ENCODE assay signal across 18 cellular contexts in the genomic region with DNA sequence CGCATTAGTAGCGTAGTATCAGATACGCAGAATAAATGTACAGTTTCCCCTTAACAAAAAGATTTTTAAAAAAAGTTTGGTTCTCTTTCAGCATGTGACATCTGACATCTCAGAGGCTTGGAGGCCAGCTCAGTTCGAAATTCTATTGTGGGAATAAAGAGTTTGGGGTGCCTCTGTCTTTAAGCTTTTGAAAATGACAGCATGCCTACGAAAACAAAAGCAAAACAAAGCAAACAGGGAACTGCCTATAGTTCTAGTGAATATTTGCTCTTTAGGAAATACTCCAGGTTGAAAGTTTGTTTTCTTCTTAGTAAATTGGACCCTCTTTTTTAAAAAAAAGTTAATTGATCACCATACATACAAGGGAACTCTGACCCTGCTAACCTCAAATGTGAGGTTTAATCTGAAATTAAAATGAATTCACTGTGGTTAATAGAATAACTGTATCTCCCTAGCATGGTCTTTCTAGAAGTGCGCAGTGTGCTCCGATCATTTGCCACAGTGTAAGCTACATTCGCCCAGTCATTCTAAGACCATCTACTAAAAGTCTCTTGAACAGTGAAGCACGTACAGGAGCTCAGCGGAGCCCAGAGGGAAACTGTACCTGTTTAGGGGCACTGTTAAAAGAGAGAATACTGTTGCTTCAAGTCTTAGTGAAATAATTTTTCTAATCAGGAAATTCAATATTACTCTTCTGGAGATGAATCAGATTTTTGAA.
DNase-seq lines count a peak whose midpoint lies in the region; ATAC-seq and TF ChIP-seq lines count a peak whose summit lies in the region.
"Had no signal": no experiment of that assay in that cellular context is flagged by ENCODE, and none has a peak within 500 bp of the region (broad histone marks: within the 10 kb centered on the region; RNA-seq: fewer than 3 reads in every experiment).

No MANE protein-coding gene starts in this region.

- H3K36me3 ChIP-seq in GM23248 (ENCODE audit: low read depth), result no peaks in the 10 kb centered on the region
- H3K36me3 ChIP-seq in PC-3 (ENCODE audit: low read depth, low read length), result no peaks in the 10 kb centered on the region
- no peaks in the 10 kb centered on the region for H3K36me3 ChIP-seq in neural progenitor cell
- no peaks in the 10 kb centered on the region for H3K36me3 ChIP-seq in trophoblast cell (ENCODE audit: control insufficient read depth in 1 of 2, insufficient read depth in 2 of 2, low read length in 2 of 2)
- H3K36me3 ChIP-seq in heart right ventricle, result no peaks in the 10 kb centered on the region
- H3K36me3 ChIP-seq: BE2C had no signal

- H4K20me1 ChIP-seq in GM23248 (ENCODE audit: insufficient read depth), result no peaks in the 10 kb centered on the region
- H4K20me1 ChIP-seq in PC-3 (ENCODE audit: low read length), result no peaks in the 10 kb centered on the region
- no peaks in the 10 kb centered on the region for H4K20me1 ChIP-seq in neural progenitor cell (ENCODE audit: low read depth)

- H3K14ac ChIP-seq in trophoblast cell (ENCODE audit: low read length), result no peak overlapping the region

- CTCF ChIA-PET in PC-3 (lab: Charles Lee), result interaction anchor here (0.5 kb wide), 1 partner anchor 346 kb away, joined by 4 read pairs; no protein-coding TSS in a partner anchor

- no peak overlapping the region for H3K9ac ChIP-seq in GM23248
- H3K9ac ChIP-seq in PC-3 (ENCODE audit: low read length), result no peak overlapping the region; the same call in 1 of the 2 replicates
- no peak overlapping the region for H3K9ac ChIP-seq in neural progenitor cell
- H3K9ac ChIP-seq in trophoblast cell (ENCODE audit: low read length), result no peak overlapping the region

- H2BK5ac ChIP-seq in trophoblast cell (ENCODE audit: low read depth, low read length, poor library complexity), result no peak overlapping the region

- H3K4me3 ChIP-seq in GM12865 (ENCODE audit: low read depth, low read length) (peak overlapping the region; percentile 23; the same call in 1 of the 2 replicates), GM23248 (peak overlapping the region; percentile 11; the same call in 1 of the 2 replicates), PC-3 (ENCODE audit: low read length) (peak overlapping the region; percentile 53), neural progenitor cell (peak overlapping the region; percentile 4), trophoblast cell (ENCODE audit: low read depth, low read length) (no peak overlapping the region), heart right ventricle (no peak overlapping the region)

- H3K79me1 ChIP-seq in trophoblast cell (ENCODE audit: low read length), result no peaks in the 10 kb centered on the region

- intact Hi-C loops in PC-3 (cut with micrococcal nuclease) (no loop called here), heart right ventricle (cut with DNase I) (no loop called here)

- no peak overlapping the region for H3K4me3 Mint-ChIP-seq in neural progenitor cell
- H3K4me3 Mint-ChIP-seq: CD8-positive, alpha-beta memory T cell; H9 had no signal

- H2AFZ ChIP-seq in GM23248 (peak overlapping the region; percentile 71), PC-3 (ENCODE audit: low read length) (peak overlapping the region; percentile 58), neural progenitor cell (replicated peaks) (no peak overlapping the region), trophoblast cell (ENCODE audit: insufficient read depth, low read length, poor library complexity) (no peak overlapping the region)

- no peak overlapping the region for H4K12ac ChIP-seq in trophoblast cell (ENCODE audit: low read depth, low read length)

- no peak overlapping the region for H3K23ac ChIP-seq in trophoblast cell (ENCODE audit: low read length)

- BruUV-seq in PC-3 (replicated peaks; lab: Mats Ljungman, UMichigan), result no TSS peak

- no peak overlapping the region for H2BK12ac ChIP-seq in trophoblast cell (ENCODE audit: low read length)

- peaks cover 28% of the 10 kb centered on the region for H3K4me1 Mint-ChIP-seq in neural progenitor cell
- H3K4me1 Mint-ChIP-seq: CD4-positive, CD25-positive, alpha-beta regulatory T cell; CD8-positive, alpha-beta memory T cell had no signal

- no peaks in the 10 kb centered on the region for H3K4me1 ChIP-seq in GM23248 (ENCODE audit: insufficient read depth)
- no peaks in the 10 kb centered on the region for H3K4me1 ChIP-seq in PC-3 (ENCODE audit: insufficient read depth, low read length)
- peaks cover 40% of the 10 kb centered on the region for H3K4me1 ChIP-seq in neural progenitor cell
- H3K4me1 ChIP-seq in trophoblast cell (ENCODE audit: control insufficient read depth in 1 of 2, insufficient read depth in 2 of 2, low read length in 2 of 2), result no peaks in the 10 kb centered on the region
- no peaks in the 10 kb centered on the region for H3K4me1 ChIP-seq in heart right ventricle
- H3K4me1 ChIP-seq: BE2C had no signal

- no peak overlapping the region for H3K18ac ChIP-seq in trophoblast cell (ENCODE audit: low read length)

- no peak overlapping the region for H2AK5ac ChIP-seq in trophoblast cell (ENCODE audit: low read length)

- 61% methylated on average over 10 of the region's 10 CpGs for WGBS in GM23248 (ENCODE audit: low coverage in 1 of 2, low lambda C conversion rate in 2 of 2, missing lambda C conversion rate in 2 of 2), 2 experiments
- no CpG with 5 or more reads among the region's 10 CpGs for WGBS in trophoblast cell (ENCODE audit: extremely low coverage, insufficient coverage, insufficient read length)
- WGBS in heart right ventricle, 2 donors, result 86 to 90% methylated on average over 10 of the region's 10 CpGs

- no peak overlapping the region for H2BK120ac ChIP-seq in trophoblast cell (ENCODE audit: insufficient read depth, low read length, poor library complexity)

- H3K27me3 ChIP-seq in GM23248 (replicated peaks; ENCODE audit: insufficient read depth) (no peaks in the 10 kb centered on the region), PC-3 (ENCODE audit: low read length) (no peaks in the 10 kb centered on the region), neural progenitor cell (no peaks in the 10 kb centered on the region), trophoblast cell (ENCODE audit: insufficient read depth, low read length) (no peaks in the 10 kb centered on the region), heart right ventricle (no peaks in the 10 kb centered on the region)
- H3K27me3 ChIP-seq: BE2C had no signal

- TF ChIP-seq CTCF in GM12865 (IDR thresholded peaks at IDR 0.05; ENCODE audit: insufficient read depth, low read depth, low read length, missing control alignments) (no peak), PC-3 (conservative IDR thresholded peaks at IDR 0.05; ENCODE audit: low read depth, low read length) (no peak), neural progenitor cell (IDR thresholded peaks at IDR 0.05) (no peak), heart right ventricle (IDR thresholded peaks at IDR 0.05) (no peak)

- in situ Hi-C loops in GM23248 (cut with MboI), result no loop called here

- H3F3A ChIP-seq in GM23248 (ENCODE audit: insufficient read depth) (no peaks in the 10 kb centered on the region), PC-3 (ENCODE audit: low read length, unreplicated experiment) (no peaks in the 10 kb centered on the region), neural progenitor cell (ENCODE audit: low read depth) (peaks cover 29% of the 10 kb centered on the region)

- no peak overlapping the region for H3K4ac ChIP-seq in trophoblast cell (ENCODE audit: low read depth, low read length)

- peak overlapping the region; percentile 59 for H3K27ac Mint-ChIP-seq in neural progenitor cell
- H3K27ac Mint-ChIP-seq: CD4-positive, CD25-positive, alpha-beta regulatory T cell; CD8-positive, alpha-beta memory T cell had no signal

- peaks cover 10% of the 10 kb centered on the region for H3K9me3 Mint-ChIP-seq in neural progenitor cell
- H3K9me3 Mint-ChIP-seq: H9 had no signal

- DNase-seq in GM12865 (ENCODE audit: low read depth) (no peak), GM23248 (no peak), PC-3 (no peak), neural progenitor cell (ENCODE audit: low spot score) (peak; percentile 23), trophoblast cell (no peak), heart right ventricle (no peak), NCI-H1417 treated with DMSO at 0.1 percent for 48 hours (lab: John Stamatoyannopoulos, UW) (no peak)
- DNase-seq: ACHN; BE2C; C1 segment of cervical spinal cord; CD4-positive, CD25-positive, alpha-beta regulatory T cell; CD8-positive, alpha-beta memory T cell; COR-L47; DMS 273 treated with DMSO at 0.1 percent for 48 hours; DMS53; H9; KG1 had no signal

- no peaks in the 10 kb centered on the region for H3K9me3 ChIP-seq in GM23248 (ENCODE audit: low read depth)
- no peaks in the 10 kb centered on the region for H3K9me3 ChIP-seq in PC-3 (ENCODE audit: low read length)
- H3K9me3 ChIP-seq in neural progenitor cell (ENCODE audit: low read depth), result no peaks in the 10 kb centered on the region
- no peaks in the 10 kb centered on the region for H3K9me3 ChIP-seq in trophoblast cell (ENCODE audit: insufficient read depth, low read depth, low read length)
- peaks cover 0 to 9% (median 0%) of the 10 kb centered on the region in 11 donors for H3K9me3 ChIP-seq in heart right ventricle
- H3K9me3 ChIP-seq: BE2C had no signal

- H3K36me3 Mint-ChIP-seq in neural progenitor cell, result no peaks in the 10 kb centered on the region
- H3K36me3 Mint-ChIP-seq: CD4-positive, CD25-positive, alpha-beta regulatory T cell; CD8-positive, alpha-beta memory T cell had no signal

- H3K4me2 ChIP-seq in GM23248 (ENCODE audit: unreplicated experiment) (peak overlapping the region; percentile 20), PC-3 (ENCODE audit: low read length) (peak overlapping the region; percentile 40), neural progenitor cell (peak overlapping the region; percentile 71), trophoblast cell (ENCODE audit: low read length) (no peak overlapping the region)

- peaks cover 7% of the 10 kb centered on the region for H3K27me3 Mint-ChIP-seq in neural progenitor cell (ENCODE audit: insufficient read depth, low read depth)
- H3K27me3 Mint-ChIP-seq: CD4-positive, CD25-positive, alpha-beta regulatory T cell; CD8-positive, alpha-beta memory T cell had no signal

- H4K91ac ChIP-seq in trophoblast cell (ENCODE audit: low read depth, low read length), result no peak overlapping the region

- H3K9me2 ChIP-seq in GM23248 (ENCODE audit: insufficient read depth) (no peaks in the 10 kb centered on the region), PC-3 (replicated peaks; ENCODE audit: low read length) (no peaks in the 10 kb centered on the region)

- no peak overlapping the region for H4K8ac ChIP-seq in trophoblast cell (ENCODE audit: low read depth, low read length)

- POLR2A ChIA-PET in PC-3 (lab: Charles Lee; ENCODE audit: unreplicated experiment), result no interaction called here

- H3K79me2 ChIP-seq in GM23248 (ENCODE audit: insufficient read depth) (no peaks in the 10 kb centered on the region), PC-3 (ENCODE audit: low read length) (no peaks in the 10 kb centered on the region), neural progenitor cell (ENCODE audit: low read depth) (no peaks in the 10 kb centered on the region), trophoblast cell (ENCODE audit: control insufficient read depth, insufficient read depth, low read length, poor library complexity) (no peaks in the 10 kb centered on the region)

- peak; percentile 69 for ATAC-seq in PC-3
- no peak for ATAC-seq in heart right ventricle
- ATAC-seq: HepG2 had no signal

- H3K27ac ChIP-seq in GM23248, result no peak overlapping the region
- H3K27ac ChIP-seq in PC-3 (ENCODE audit: low read length), result no peak overlapping the region
- peak overlapping the region; percentile 74 for H3K27ac ChIP-seq in neural progenitor cell
- no peak overlapping the region for H3K27ac ChIP-seq in trophoblast cell (ENCODE audit: low read depth, low read length)
- H3K27ac ChIP-seq in heart right ventricle, result no peak overlapping the region

Comparison
In these comparisons a context has a peak if more than half of its experiments do, and no peak if none do; other contexts are left out.
1. H3K4me3 ChIP-seq: peak in GM12865 (single experiment), GM23248 (single experiment), PC-3 (single experiment) and neural progenitor cell (single experiment); none in trophoblast cell (single experiment) and heart right ventricle (0 of 10).
2. H2AFZ ChIP-seq: peak in GM23248 (single experiment) and PC-3 (single experiment); none in neural progenitor cell (single experiment) and trophoblast cell (single experiment).